ENCODE assay signal across 2 cellular contexts in genomic region chr20:48582361-48582991, GRCh38.
TF ChIP-seq lines count a peak whose summit lies in the region.

No MANE protein-coding gene starts in this region.

TF ChIP-seq in HEK293, 187 proteins besides CTCF, POLR2A, EP300 and RAD21:
- TF ChIP-seq, protein P1, sequence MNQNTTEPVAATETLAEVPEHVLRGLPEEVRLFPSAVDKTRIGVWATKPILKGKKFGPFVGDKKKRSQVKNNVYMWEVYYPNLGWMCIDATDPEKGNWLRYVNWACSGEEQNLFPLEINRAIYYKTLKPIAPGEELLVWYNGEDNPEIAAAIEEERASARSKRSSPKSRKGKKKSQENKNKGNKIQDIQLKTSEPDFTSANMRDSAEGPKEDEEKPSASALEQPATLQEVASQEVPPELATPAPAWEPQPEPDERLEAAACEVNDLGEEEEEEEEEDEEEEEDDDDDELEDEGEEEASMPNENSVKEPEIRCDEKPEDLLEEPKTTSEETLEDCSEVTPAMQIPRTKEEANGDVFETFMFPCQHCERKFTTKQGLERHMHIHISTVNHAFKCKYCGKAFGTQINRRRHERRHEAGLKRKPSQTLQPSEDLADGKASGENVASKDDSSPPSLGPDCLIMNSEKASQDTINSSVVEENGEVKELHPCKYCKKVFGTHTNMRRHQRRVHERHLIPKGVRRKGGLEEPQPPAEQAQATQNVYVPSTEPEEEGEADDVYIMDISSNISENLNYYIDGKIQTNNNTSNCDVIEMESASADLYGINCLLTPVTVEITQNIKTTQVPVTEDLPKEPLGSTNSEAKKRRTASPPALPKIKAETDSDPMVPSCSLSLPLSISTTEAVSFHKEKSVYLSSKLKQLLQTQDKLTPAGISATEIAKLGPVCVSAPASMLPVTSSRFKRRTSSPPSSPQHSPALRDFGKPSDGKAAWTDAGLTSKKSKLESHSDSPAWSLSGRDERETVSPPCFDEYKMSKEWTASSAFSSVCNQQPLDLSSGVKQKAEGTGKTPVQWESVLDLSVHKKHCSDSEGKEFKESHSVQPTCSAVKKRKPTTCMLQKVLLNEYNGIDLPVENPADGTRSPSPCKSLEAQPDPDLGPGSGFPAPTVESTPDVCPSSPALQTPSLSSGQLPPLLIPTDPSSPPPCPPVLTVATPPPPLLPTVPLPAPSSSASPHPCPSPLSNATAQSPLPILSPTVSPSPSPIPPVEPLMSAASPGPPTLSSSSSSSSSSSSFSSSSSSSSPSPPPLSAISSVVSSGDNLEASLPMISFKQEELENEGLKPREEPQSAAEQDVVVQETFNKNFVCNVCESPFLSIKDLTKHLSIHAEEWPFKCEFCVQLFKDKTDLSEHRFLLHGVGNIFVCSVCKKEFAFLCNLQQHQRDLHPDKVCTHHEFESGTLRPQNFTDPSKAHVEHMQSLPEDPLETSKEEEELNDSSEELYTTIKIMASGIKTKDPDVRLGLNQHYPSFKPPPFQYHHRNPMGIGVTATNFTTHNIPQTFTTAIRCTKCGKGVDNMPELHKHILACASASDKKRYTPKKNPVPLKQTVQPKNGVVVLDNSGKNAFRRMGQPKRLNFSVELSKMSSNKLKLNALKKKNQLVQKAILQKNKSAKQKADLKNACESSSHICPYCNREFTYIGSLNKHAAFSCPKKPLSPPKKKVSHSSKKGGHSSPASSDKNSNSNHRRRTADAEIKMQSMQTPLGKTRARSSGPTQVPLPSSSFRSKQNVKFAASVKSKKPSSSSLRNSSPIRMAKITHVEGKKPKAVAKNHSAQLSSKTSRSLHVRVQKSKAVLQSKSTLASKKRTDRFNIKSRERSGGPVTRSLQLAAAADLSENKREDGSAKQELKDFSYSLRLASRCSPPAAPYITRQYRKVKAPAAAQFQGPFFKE (tag by site-specific recombination; IDR thresholded peaks at IDR 0.05; ENCODE audit: borderline replicate concordance): no peak
- TF ChIP-seq BCL11B (tag by site-specific recombination; IDR thresholded peaks at IDR 0.05; ENCODE audit: low read depth): no peak
- TF ChIP-seq EGR2 (tag by site-specific recombination; IDR thresholded peaks at IDR 0.05; ENCODE audit: low read depth): peak; percentile 34; the same call in 1 of the 2 replicates
- TF ChIP-seq ZBTB11 (tag by site-specific recombination; conservative IDR thresholded peaks at IDR 0.05; ENCODE audit: low read depth): no peak
- TF ChIP-seq ZNF26 (tag by site-specific recombination; IDR thresholded peaks at IDR 0.05): no peak

TF ChIP-seq in H1, 55 proteins besides CTCF, POLR2A, EP300 and RAD21 (continued from another document):
- TF ChIP-seq SP2 (IDR thresholded peaks at IDR 0.05; ENCODE audit: low read length): no peak
- TF ChIP-seq TBP (IDR thresholded peaks at IDR 0.05; ENCODE audit: low read depth, low read length): no peak
- no peak for TF ChIP-seq ZNF274 (IDR thresholded peaks at IDR 0.05; ENCODE audit: borderline replicate concordance, extremely low read depth, low read length)
- TF ChIP-seq CREB1 (IDR thresholded peaks at IDR 0.05): no peak
- TF ChIP-seq POU5F1 (IDR thresholded peaks at IDR 0.05; ENCODE audit: low read depth, low read length): no peak
- TF ChIP-seq RFX5 (IDR thresholded peaks at IDR 0.05; ENCODE audit: borderline replicate concordance, low read depth, low read length): no peak
- no peak for TF ChIP-seq SP4 (IDR thresholded peaks at IDR 0.05; ENCODE audit: low read length)
- TF ChIP-seq EGR1 (IDR thresholded peaks at IDR 0.05; ENCODE audit: borderline replicate concordance, low read depth, low read length): no peak
- no peak for TF ChIP-seq RNF2 (IDR thresholded peaks at IDR 0.05; ENCODE audit: borderline replicate concordance, low read depth, low read length, missing control alignments, poor library complexity, severe bottlenecking)
- no peak for TF ChIP-seq HDAC6 (IDR thresholded peaks at IDR 0.05; ENCODE audit: low read depth, low read length)
- no peak for TF ChIP-seq YY1 (IDR thresholded peaks at IDR 0.05; ENCODE audit: low read depth, low read length)
- TF ChIP-seq JUN (IDR thresholded peaks at IDR 0.05; ENCODE audit: low read depth, low read length): no peak
- TF ChIP-seq CHD7 (IDR thresholded peaks at IDR 0.05; ENCODE audit: insufficient replicate concordance, low read length): no peak
- no peak for TF ChIP-seq TEAD4 (IDR thresholded peaks at IDR 0.05; ENCODE audit: low read depth, low read length)
TF ChIP-seq in H1: peak in this region for 0.
